ENCODE assay signal across 17 cellular contexts in genomic region chr2:236712961-236713673, GRCh38.
A peak's percentile ranks its signal among the peaks of the same experiment; 100 is the strongest.
DNase-seq lines count a peak whose midpoint lies in the region; ATAC-seq and TF ChIP-seq lines count a peak whose summit lies in the region.
"Had no signal": no experiment of that assay in that cellular context is flagged by ENCODE, and none has a peak within 500 bp of the region (broad histone marks: within the 10 kb centered on the region; RNA-seq: fewer than 3 reads in every experiment).

No MANE protein-coding gene starts in this region.

- ATAC-seq in left ventricle myocardium superior = peak; percentile 9
- ATAC-seq in GM21619 (IDR thresholded peaks at IDR 0.05; ENCODE audit: unreplicated experiment) = no peak
- ATAC-seq: HCT116, K562 had no signal

- DNase-seq in left ventricle myocardium superior (no peak), cardiac septum (ENCODE audit: low spot score) (no peak), hepatocyte (ENCODE audit: low spot score) (peak; percentile 39), osteocyte (ENCODE audit: extremely low spot score, unreplicated experiment) (no peak), GM10248 (ENCODE audit: extremely low spot score) (no peak), NAMALWA (ENCODE audit: low spot score) (no peak)
- no peak for DNase-seq in activated CD8-positive, alpha-beta memory T cell treated with anti-CD3 and anti-CD28 coated beads, Interleukin-2, amount 50 U/mL, for 4 hours
- DNase-seq: 8988T, C1 segment of cervical spinal cord, COR-L47, NCI-H1048, NCI-H226, NCI-H526 treated with DMSO at 0.1 percent for 48 hours had no signal

- no peak overlapping the region for H3K4me2 ChIP-seq in hepatocyte

- peaks cover 50% of the 10 kb centered on the region for H3K4me1 Mint-ChIP-seq in osteocyte (ENCODE audit: unreplicated experiment)

- no peaks in the 10 kb centered on the region for H3K9me3 Mint-ChIP-seq in osteocyte (ENCODE audit: unreplicated experiment)

- H3K4me3 ChIP-seq in hepatocyte = no peak overlapping the region
- H3K4me3 ChIP-seq: GM23248, K562 had no signal

- 46% methylated on average over 8 of the region's 8 CpGs for WGBS in hepatocyte (ENCODE audit: low lambda C conversion rate, missing lambda C conversion rate)

- CTCF ChIA-PET in GM10248 (lab: Yijun Ruan, JAX) = no interaction called here

- intact Hi-C loops in left ventricle myocardium superior (cut with micrococcal nuclease) (no loop called here), cardiac septum (cut with DNase I) (no loop called here)

- H3K4me1 ChIP-seq in hepatocyte (ENCODE audit: insufficient read depth) = peaks cover 46% of the 10 kb centered on the region

- H3K27ac ChIP-seq in hepatocyte = peak overlapping the region; percentile 47

- H3K79me2 ChIP-seq in hepatocyte = no peaks in the 10 kb centered on the region

- H3K27me3 ChIP-seq in hepatocyte = no peaks in the 10 kb centered on the region

- H3K36me3 Mint-ChIP-seq in osteocyte (ENCODE audit: unreplicated experiment) = no peaks in the 10 kb centered on the region

- H3K27me3 Mint-ChIP-seq in osteocyte (ENCODE audit: unreplicated experiment) = no peaks in the 10 kb centered on the region

- H2AFZ ChIP-seq in hepatocyte = no peak overlapping the region
- H2AFZ ChIP-seq: GM23248 had no signal

- H3K27ac Mint-ChIP-seq in osteocyte (ENCODE audit: unreplicated experiment) = peak overlapping the region; percentile 31

- H3K9me2 ChIP-seq in hepatocyte (replicated peaks; ENCODE audit: insufficient read depth) = no peaks in the 10 kb centered on the region

- no peak overlapping the region for H3K4me3 Mint-ChIP-seq in osteocyte (ENCODE audit: unreplicated experiment)

- TF ChIP-seq CTCF in hepatocyte (IDR thresholded peaks at IDR 0.05; ENCODE audit: poor library complexity) (no peak), osteocyte (IDR thresholded peaks at IDR 0.05) (no peak), GM10248 (IDR thresholded peaks at IDR 0.05; ENCODE audit: control extremely low read depth, extremely low read depth, low read depth, missing control alignments) (no peak)

- no peaks in the 10 kb centered on the region for H3K36me3 ChIP-seq in hepatocyte (replicated peaks; ENCODE audit: insufficient read depth, low read depth)

- no peaks in the 10 kb centered on the region for H3K9me3 ChIP-seq in hepatocyte (ENCODE audit: low read depth)

- no peaks in the 10 kb centered on the region for H4K20me1 ChIP-seq in hepatocyte (ENCODE audit: insufficient read depth, poor library complexity, severe bottlenecking)

- POLR2A ChIA-PET in GM10248 (lab: Yijun Ruan, JAX) = no interaction called here
